ENCODE assay signal across 19 cellular contexts in the genomic region with DNA sequence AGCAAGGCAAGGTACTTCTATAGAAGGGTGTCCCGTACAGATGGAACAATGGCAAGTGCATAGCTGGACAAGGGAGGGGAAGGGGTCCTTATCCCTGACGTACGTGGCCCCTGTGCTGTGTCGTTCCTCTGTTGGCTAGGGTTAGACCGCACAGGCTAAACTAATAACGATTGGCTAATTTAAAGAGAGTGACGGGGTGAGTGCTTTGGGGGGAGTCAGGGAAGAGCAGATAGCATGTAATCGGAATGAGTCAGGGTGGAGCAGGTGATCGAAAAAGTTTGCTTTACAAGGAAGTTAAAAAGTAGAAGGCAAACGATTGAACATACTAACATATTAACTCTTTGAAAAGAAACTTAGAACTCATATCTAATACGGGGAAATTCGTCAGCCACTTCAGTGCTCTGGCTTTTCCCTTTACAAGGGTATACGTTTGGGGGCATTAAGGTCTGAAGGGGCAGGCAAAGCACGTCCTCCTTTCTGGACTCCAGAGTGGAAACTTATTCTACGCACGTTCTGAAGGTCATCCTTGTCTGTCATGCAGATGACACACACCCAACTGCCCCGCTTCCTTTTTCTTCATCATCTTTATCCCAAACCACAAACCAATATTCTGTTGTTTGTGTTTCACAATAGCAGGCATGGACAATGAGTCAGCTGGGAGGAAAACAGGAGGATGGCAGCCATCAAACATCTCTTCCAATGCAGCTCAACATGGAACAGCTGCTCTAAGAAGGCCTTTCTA. TPM values are rescaled to one million over a fixed set of nuclear protein-coding genes. Genes with fewer than 3 reads are reported as not detected.
DNase-seq lines count a peak whose midpoint lies in the region; ATAC-seq, FAIRE-seq and TF ChIP-seq lines count a peak whose summit lies in the region.
"Had no signal": no experiment of that assay in that cellular context is flagged by ENCODE, and none has a peak within 500 bp of the region (broad histone marks: within the 10 kb centered on the region; RNA-seq: fewer than 3 reads in every experiment).

No MANE protein-coding gene starts in this region.

- no peaks in the 10 kb centered on the region for H3K9me3 ChIP-seq in HCT116 (ENCODE audit: control insufficient read depth in 1 of 2, insufficient read depth in 1 of 2, low read depth in 1 of 2, low read length in 2 of 2)
- peaks cover 11% of the 10 kb centered on the region for H3K9me3 ChIP-seq in Caco-2
- H3K9me3 ChIP-seq: vagina had no signal

- peaks cover 0 to 9% of the 10 kb centered on the region in 2 experiments; a peak in 1 of 4 replicates for H3K4me1 ChIP-seq in HCT116 (ENCODE audit: control insufficient read depth in 1 of 2, insufficient read depth in 2 of 2, low read length in 2 of 2)
- no peaks in the 10 kb centered on the region for H3K4me1 ChIP-seq in Caco-2
- H3K4me1 ChIP-seq: vagina had no signal

- ATAC-seq in HCT116, result peak; percentile 34; the same call in 1 of the 2 replicates
- ATAC-seq: activated naive CD8-positive, alpha-beta T cell treated with anti-CD3 and anti-CD28 coated beads, Interleukin-2, amount 50 U/mL, for 24 hours had no signal

- no peak overlapping the region for H2AFZ ChIP-seq in HCT116 (ENCODE audit: low read depth, low read length, poor library complexity, severe bottlenecking)

- peaks cover 31% of the 10 kb centered on the region for H3K9me3 Mint-ChIP-seq in Caco-2 (ENCODE audit: unreplicated experiment)

- no peaks in the 10 kb centered on the region for H3K27me3 Mint-ChIP-seq in Caco-2 (ENCODE audit: insufficient read depth, unreplicated experiment)
- H3K27me3 Mint-ChIP-seq: activated naive CD8-positive, alpha-beta T cell treated with anti-CD3 and anti-CD28 coated beads, Interleukin-2, amount 50 U/mL, for 24 hours had no signal

- H3K79me2 ChIP-seq in HCT116 (ENCODE audit: insufficient read depth, low read length), result no peaks in the 10 kb centered on the region

- TF ChIP-seq CTCF in HCT116 (IDR thresholded peaks at IDR 0.05 in 2 of 3, conservative IDR thresholded peaks at IDR 0.05 in 1 of 3; ENCODE audit: borderline replicate concordance in 1 of 3, insufficient read depth in 1 of 3, low read depth in 2 of 3, low read length in 2 of 3) (no peak), fibroblast of mammary gland (conservative IDR thresholded peaks at IDR 0.05; ENCODE audit: control insufficient read depth, insufficient read depth, low read depth, low read length) (no peak), Caco-2 (IDR thresholded peaks at IDR 0.05; ENCODE audit: insufficient read depth in 1 of 2, low read depth in 1 of 2, low read length in 1 of 2, severe bottlenecking in 1 of 2, unreplicated experiment in 1 of 2) (no peak)

- RAD21 ChIA-PET in HCT116 (lab: Charles Lee; ENCODE audit: low non-redundant PET in 1 of 2, low total read pairs in 2 of 2, uncharacterized antibody in 2 of 2, unreplicated experiment in 2 of 2), result no interaction called here

- no peak overlapping the region for H3K27ac ChIP-seq in HCT116 (ENCODE audit: low read depth, low read length)
- H3K27ac ChIP-seq: vagina, VCaP had no signal

- intact Hi-C loops in HCT116 (cut with micrococcal nuclease) (no loop called here), Caco-2 (cut with micrococcal nuclease; ENCODE audit: unreplicated experiment) (no loop called here)

- no peak overlapping the region for H3K4me3 ChIP-seq in HCT116 (replicated peaks in 1 of 2; ENCODE audit: low read depth in 1 of 2, low read length in 2 of 2)
- no peak overlapping the region for H3K4me3 ChIP-seq in fibroblast of mammary gland (ENCODE audit: control insufficient read depth, low read depth, low read length)
- no peak overlapping the region for H3K4me3 ChIP-seq in Caco-2 (ENCODE audit: low read depth, low read length)
- H3K4me3 ChIP-seq: vagina had no signal

- DNase-seq in ACHN, result peak; percentile 8
- no peak for DNase-seq in HCT116 (ENCODE audit: low read depth, low spot score)
- peak; percentile 43 for DNase-seq in RKO (ENCODE audit: low spot score)
- DNase-seq in fibroblast of mammary gland (ENCODE audit: low read depth), result peak; percentile 10
- no peak for DNase-seq in NCI-H748 treated with DMSO at 0.1 percent for 48 hours (lab: John Stamatoyannopoulos, UW)
- no peak for DNase-seq in COLO668 (lab: John Stamatoyannopoulos, UW; ENCODE audit: unreplicated experiment)
- no peak for DNase-seq in GM12892 (ENCODE audit: insufficient read length)
- no peak for DNase-seq in Caco-2
- DNase-seq: activated CD8-positive, alpha-beta memory T cell treated with anti-CD3 and anti-CD28 coated beads, Interleukin-2, amount 50 U/mL, for 4 hours; activated naive CD8-positive, alpha-beta T cell treated with anti-CD3 and anti-CD28 coated beads, Interleukin-2, amount 50 U/mL, for 24 hours; MM.1S; NCI-H2227 treated with DMSO at 0.1 percent for 48 hours; RPMI8226; stimulated activated CD8-positive, alpha-beta memory T cell treated with anti-CD3 and anti-CD28 coated beads, Interleukin-4, amount 100 ng/mL, for 48 hours had no signal

- no peak overlapping the region for H3K9ac ChIP-seq in HCT116 (ENCODE audit: low read length)

- H3K4me3 Mint-ChIP-seq in Caco-2 (ENCODE audit: unreplicated experiment), result no peak overlapping the region
- H3K4me3 Mint-ChIP-seq: activated naive CD8-positive, alpha-beta T cell treated with anti-CD3 and anti-CD28 coated beads, Interleukin-2, amount 50 U/mL, for 24 hours; memory B cell had no signal

- in situ Hi-C loops in ACHN (cut with HindIII; ENCODE audit: low pct_ligation_motif_present, low pct_unique_long_range_greater_than_20kb, low sequenced_read_pairs), result no loop called here

- no peaks in the 10 kb centered on the region for H3K36me3 Mint-ChIP-seq in Caco-2 (ENCODE audit: insufficient read depth, unreplicated experiment)

- H3K4me1 Mint-ChIP-seq in Caco-2 (ENCODE audit: low read depth, unreplicated experiment), result no peaks in the 10 kb centered on the region
- H3K4me1 Mint-ChIP-seq: memory B cell had no signal

- H3K36me3 ChIP-seq in HCT116 (ENCODE audit: control insufficient read depth in 1 of 2, insufficient read depth in 2 of 2, low read length in 2 of 2) (no peaks in the 10 kb centered on the region), Caco-2 (ENCODE audit: control insufficient read depth, insufficient read depth, low read length) (no peaks in the 10 kb centered on the region)
- H3K36me3 ChIP-seq: vagina had no signal

- POLR2A ChIA-PET in HCT116 (lab: Charles Lee) (no interaction called here), Caco-2 (lab: Charles Lee) (no interaction called here)

- peak overlapping the region; percentile 25 for H3K4me2 ChIP-seq in HCT116 (ENCODE audit: low read length)

- no peak for FAIRE-seq in GM12892 (lab: Jason Lieb, UNC)
- FAIRE-seq: GM19239 had no signal

- H4K20me1 ChIP-seq in HCT116 (ENCODE audit: insufficient read depth), result no peaks in the 10 kb centered on the region

- no peak for TF ChIP-seq POLR2A in HCT116 (IDR thresholded peaks at IDR 0.05; ENCODE audit: borderline replicate concordance, extremely low read depth, insufficient read depth, insufficient read length)
- TF ChIP-seq POLR2A in GM12892 (IDR thresholded peaks at IDR 0.05; ENCODE audit: low read depth, low read length), result no peak

- CTCF ChIA-PET in HCT116 (lab: Charles Lee), result no interaction called here
- CTCF ChIA-PET in Caco-2 (lab: Charles Lee), result no interaction called here

- TF ChIP-seq RAD21 in HCT116 (IDR thresholded peaks at IDR 0.05; ENCODE audit: low read depth), result no peak

- BruUV-seq in HCT116 (replicated peaks; lab: Mats Ljungman, UMichigan) (no TSS peak), Caco-2 (replicated peaks; lab: Mats Ljungman, UMichigan) (no TSS peak)

- H3K27me3 ChIP-seq in HCT116 (ENCODE audit: insufficient read depth, low read length), result no peaks in the 10 kb centered on the region
- no peaks in the 10 kb centered on the region for H3K27me3 ChIP-seq in Caco-2 (replicated peaks; ENCODE audit: control insufficient read depth, insufficient read depth, low read length)
- H3K27me3 ChIP-seq: vagina had no signal

- no peaks in the 10 kb centered on the region for H3K9me2 ChIP-seq in HCT116 (ENCODE audit: insufficient read depth)

- H3K27ac Mint-ChIP-seq in Caco-2 (ENCODE audit: unreplicated experiment), result no peak overlapping the region
- H3K27ac Mint-ChIP-seq: activated naive CD8-positive, alpha-beta T cell treated with anti-CD3 and anti-CD28 coated beads, Interleukin-2, amount 50 U/mL, for 24 hours; memory B cell had no signal

TF ChIP-seq in HCT116, 20 proteins besides CTCF, POLR2A, EP300 and RAD21:
- TF ChIP-seq SP1 (IDR thresholded peaks at IDR 0.05; ENCODE audit: low read depth) (peak; percentile 23; the same call in 1 of the 2 replicates), CEBPB (IDR thresholded peaks at IDR 0.05; ENCODE audit: low read depth) (peak; percentile 83), JUND (IDR thresholded peaks at IDR 0.05) (no peak)

RNA-seq across cellular contexts. Expression of a gene that starts 10.2 kb away (rescaled TPM):
- total RNA-seq in HCT116 (2021; ENCODE audit: unreplicated experiment) (0.34 TPM), Caco-2 (2022) (not detected in 2 replicates)
- 0.20 and 0.47 TPM in 2 replicates for polyA plus RNA-seq in HCT116 (2012)
- 1.2 TPM for polyA plus RNA-seq in GM12892 (2012; ENCODE audit: missing spikeins)
- total RNA-seq: osteocyte, vagina had no signal

RNA-seq across cellular contexts. Expression of a gene that starts 45.9 kb away (rescaled TPM):
- total RNA-seq in HCT116 (2021; ENCODE audit: unreplicated experiment), result 3.8 TPM
- polyA plus RNA-seq in HCT116 (2012), result 4.3 and 6.4 TPM in 2 replicates
- 0.47 TPM for polyA plus RNA-seq in GM12892 (2012; ENCODE audit: missing spikeins)
- 14.8 and 17.4 TPM in 2 replicates for total RNA-seq in Caco-2 (2022)
- total RNA-seq: osteocyte had no signal

Comparison
In these comparisons a context has a peak if more than half of its experiments do, and no peak if none do; other contexts are left out.
1. DNase-seq: peak in ACHN (single experiment), RKO (single experiment) and fibroblast of mammary gland (single experiment); none in HCT116 (single experiment), NCI-H748 treated with DMSO at 0.1 percent for 48 hours (single experiment), COLO668 (single experiment), GM12892 (single experiment) and Caco-2 (0 of 2).